Comparison of ENCODE assay signal across 1 cellular context in the genomic region with DNA sequence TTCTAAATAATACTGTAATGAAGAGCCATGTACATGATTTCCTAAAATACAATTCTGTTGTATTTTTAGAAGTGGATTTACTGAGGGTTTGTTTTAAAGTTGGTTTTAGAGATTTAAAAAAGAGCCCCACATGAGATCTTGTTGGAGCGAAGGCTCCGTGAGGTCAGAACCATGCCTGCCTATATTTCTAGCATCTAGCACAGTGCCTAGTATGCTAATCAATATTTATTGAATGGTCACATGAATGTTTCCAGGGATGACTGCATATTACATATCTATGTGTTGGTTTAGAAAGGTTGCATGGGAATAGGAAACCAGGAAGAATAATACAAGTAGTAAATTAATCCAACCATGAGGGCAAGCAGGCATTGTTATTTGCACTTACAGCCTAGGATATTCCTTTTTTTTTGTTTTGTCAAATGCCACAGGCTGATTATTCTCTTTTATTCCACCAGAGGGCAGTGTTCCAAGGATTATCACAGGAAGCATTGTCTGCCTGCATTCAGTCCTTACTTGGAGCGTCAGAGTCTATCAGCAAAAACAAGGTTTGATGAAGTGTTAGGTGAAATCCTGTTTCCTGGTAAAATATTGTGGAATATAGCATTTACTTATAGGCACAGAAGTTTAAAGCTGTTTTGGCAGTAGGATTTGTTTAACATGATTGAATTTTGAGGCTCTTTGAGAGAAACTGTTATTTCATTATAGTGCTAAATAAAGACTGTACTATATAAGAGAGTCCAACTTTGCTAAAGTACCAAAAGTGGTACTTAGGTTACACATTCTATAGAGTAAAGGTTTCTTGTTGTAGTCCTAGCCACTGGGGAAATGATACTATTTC.
TF ChIP-seq lines count a peak whose summit lies in the region.

No MANE protein-coding gene starts in this region.

TF ChIP-seq in HepG2, 621 proteins besides CTCF, POLR2A, EP300 and RAD21:
- TF ChIP-seq, protein P1, sequence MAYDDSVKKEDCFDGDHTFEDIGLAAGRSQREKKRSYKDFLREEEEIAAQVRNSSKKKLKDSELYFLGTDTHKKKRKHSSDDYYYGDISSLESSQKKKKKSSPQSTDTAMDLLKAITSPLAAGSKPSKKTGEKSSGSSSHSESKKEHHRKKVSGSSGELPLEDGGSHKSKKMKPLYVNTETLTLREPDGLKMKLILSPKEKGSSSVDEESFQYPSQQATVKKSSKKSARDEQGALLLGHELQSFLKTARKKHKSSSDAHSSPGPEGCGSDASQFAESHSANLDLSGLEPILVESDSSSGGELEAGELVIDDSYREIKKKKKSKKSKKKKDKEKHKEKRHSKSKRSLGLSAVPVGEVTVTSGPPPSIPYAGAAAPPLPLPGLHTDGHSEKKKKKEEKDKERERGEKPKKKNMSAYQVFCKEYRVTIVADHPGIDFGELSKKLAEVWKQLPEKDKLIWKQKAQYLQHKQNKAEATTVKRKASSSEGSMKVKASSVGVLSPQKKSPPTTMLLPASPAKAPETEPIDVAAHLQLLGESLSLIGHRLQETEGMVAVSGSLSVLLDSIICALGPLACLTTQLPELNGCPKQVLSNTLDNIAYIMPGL (CRISPR knock-in tag; IDR thresholded peaks at IDR 0.05; ENCODE audit: borderline replicate concordance in 1 of 2, low read depth in 1 of 2), result 0 out of 4 replicates have a peak, but pooled peaks of 1 of the 2 experiments have one; percentile 36
- TF ChIP-seq GZF1 (CRISPR knock-in tag; IDR thresholded peaks at IDR 0.05) (no peak), TSC22D2 (CRISPR knock-in tag; IDR thresholded peaks at IDR 0.05; ENCODE audit: borderline replicate concordance) (no peak), ZNF331 (CRISPR knock-in tag; IDR thresholded peaks at IDR 0.05) (0 out of 2 replicates have a peak, but pooled peaks have one; percentile 13), BRCA1 (CRISPR knock-in tag; IDR thresholded peaks at IDR 0.05) (no peak), SMC3 (IDR thresholded peaks at IDR 0.05; ENCODE audit: low read length) (peak; percentile 69), ZNF782 (CRISPR knock-in tag; IDR thresholded peaks at IDR 0.05; ENCODE audit: borderline replicate concordance) (no peak), ZNF670 (CRISPR knock-in tag; IDR thresholded peaks at IDR 0.05; ENCODE audit: borderline replicate concordance) (no peak), PTBP1 (IDR thresholded peaks at IDR 0.05; ENCODE audit: low read depth, low read length, poor library complexity, severe bottlenecking) (no peak), RCOR2 (CRISPR knock-in tag; IDR thresholded peaks at IDR 0.05) (no peak), ZNF451 (CRISPR knock-in tag; IDR thresholded peaks at IDR 0.05) (no peak), ZNF781 (CRISPR knock-in tag; IDR thresholded peaks at IDR 0.05; ENCODE audit: borderline replicate concordance, not compliant biosample characterization) (no peak), RXRA (CRISPR knock-in tag; IDR thresholded peaks at IDR 0.05) (no peak), PPARG (CRISPR knock-in tag; conservative IDR thresholded peaks at IDR 0.05) (no peak), PLRG1 (conservative IDR thresholded peaks at IDR 0.05) (no peak), ZMYM4 (CRISPR knock-in tag; IDR thresholded peaks at IDR 0.05) (no peak), ZNF572 (CRISPR knock-in tag; IDR thresholded peaks at IDR 0.05) (no peak), ZNF878 (CRISPR knock-in tag; IDR thresholded peaks at IDR 0.05) (no peak), STAG1 (CRISPR knock-in tag; IDR thresholded peaks at IDR 0.05) (peak; percentile 51; the same call in 1 of the 2 replicates), FOXA3 (CRISPR knock-in tag; IDR thresholded peaks at IDR 0.05) (no peak), PITX1 (CRISPR knock-in tag; IDR thresholded peaks at IDR 0.05) (0 out of 2 replicates have a peak, but pooled peaks have one; percentile 44)
- TF ChIP-seq, protein P2, sequence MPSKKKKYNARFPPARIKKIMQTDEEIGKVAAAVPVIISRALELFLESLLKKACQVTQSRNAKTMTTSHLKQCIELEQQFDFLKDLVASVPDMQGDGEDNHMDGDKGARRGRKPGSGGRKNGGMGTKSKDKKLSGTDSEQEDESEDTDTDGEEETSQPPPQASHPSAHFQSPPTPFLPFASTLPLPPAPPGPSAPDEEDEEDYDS (CRISPR knock-in tag; IDR thresholded peaks at IDR 0.05), result no peak
- TF ChIP-seq, protein P3, sequence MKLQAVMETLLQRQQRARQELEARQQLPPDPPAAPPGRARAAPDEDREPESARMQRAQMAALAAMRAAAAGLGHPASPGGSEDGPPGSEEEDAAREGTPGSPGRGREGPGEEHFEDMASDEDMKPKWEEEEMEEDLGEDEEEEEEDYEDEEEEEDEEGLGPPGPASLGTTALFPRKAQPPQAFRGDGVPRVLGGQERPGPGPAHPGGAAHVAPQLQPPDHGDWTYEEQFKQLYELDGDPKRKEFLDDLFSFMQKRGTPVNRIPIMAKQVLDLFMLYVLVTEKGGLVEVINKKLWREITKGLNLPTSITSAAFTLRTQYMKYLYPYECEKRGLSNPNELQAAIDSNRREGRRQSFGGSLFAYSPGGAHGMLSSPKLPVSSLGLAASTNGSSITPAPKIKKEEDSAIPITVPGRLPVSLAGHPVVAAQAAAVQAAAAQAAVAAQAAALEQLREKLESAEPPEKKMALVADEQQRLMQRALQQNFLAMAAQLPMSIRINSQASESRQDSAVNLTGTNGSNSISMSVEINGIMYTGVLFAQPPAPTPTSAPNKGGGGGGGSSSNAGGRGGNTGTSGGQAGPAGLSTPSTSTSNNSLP (IDR thresholded peaks at IDR 0.05; ENCODE audit: low read depth, low read length), result peak; percentile 71; the same call in 1 of the 2 replicates
TF ChIP-seq in HepG2: peak in this region for 6.
